Comparison of ENCODE assay signal across 8 cellular contexts in genomic region chr10:659710-660141, GRCh38. TPM values are rescaled to one million over a fixed set of nuclear protein-coding genes. Genes with fewer than 3 reads are reported as not detected.
A peak's percentile ranks its signal among the peaks of the same experiment; 100 is the strongest.
DNase-seq lines count a peak whose midpoint lies in the region; ATAC-seq and TF ChIP-seq lines count a peak whose summit lies in the region.
"Had no signal": no experiment of that assay in that cellular context is flagged by ENCODE, and none has a peak within 500 bp of the region (broad histone marks: within the 10 kb centered on the region; RNA-seq: fewer than 3 reads in every experiment).

No MANE protein-coding gene starts in this region.

- H3K9me3 Mint-ChIP-seq in activated naive CD4-positive, alpha-beta T cell treated with anti-CD3 and anti-CD28 coated beads, Interleukin-2, amount 10 ng/mL, durations not matched to agents 7 days and 5 days, result no peaks in the 10 kb centered on the region

- no peak overlapping the region for H3K4me3 Mint-ChIP-seq in activated naive CD4-positive, alpha-beta T cell treated with anti-CD3 and anti-CD28 coated beads, Interleukin-2, amount 10 ng/mL, durations not matched to agents 7 days and 5 days

- H3K36me3 ChIP-seq in suprapubic skin (no peaks in the 10 kb centered on the region), BE2C (no peaks in the 10 kb centered on the region)

- peaks cover 29% of the 10 kb centered on the region for H3K4me1 ChIP-seq in suprapubic skin
- no peaks in the 10 kb centered on the region for H3K4me1 ChIP-seq in BE2C

- peak; percentile 58 for ATAC-seq in HG02870 (IDR thresholded peaks at IDR 0.05; ENCODE audit: unreplicated experiment)
- ATAC-seq in activated CD4-positive, CD25-positive, alpha-beta regulatory T cell treated with anti-CD3 and anti-CD28 coated beads, Interleukin-2, amount 50 U/mL, for 24 hours, result no peak
- ATAC-seq: Panc1 had no signal

- no peak overlapping the region for H3K4me3 ChIP-seq in cardiac fibroblast (replicated peaks in 1 of 2; ENCODE audit: low read depth in 2 of 2, low read length in 2 of 2)
- no peak overlapping the region for H3K4me3 ChIP-seq in suprapubic skin
- H3K4me3 ChIP-seq in BE2C (ENCODE audit: low read depth, low read length), result no peak overlapping the region

- H3K9me3 ChIP-seq in suprapubic skin (no peaks in the 10 kb centered on the region), BE2C (no peaks in the 10 kb centered on the region)

- no peak overlapping the region for H3K27ac Mint-ChIP-seq in activated naive CD4-positive, alpha-beta T cell treated with anti-CD3 and anti-CD28 coated beads, Interleukin-2, amount 10 ng/mL, durations not matched to agents 7 days and 5 days

- peak overlapping the region; percentile 0 for H3K27ac ChIP-seq in suprapubic skin

- H3K36me3 Mint-ChIP-seq in activated naive CD4-positive, alpha-beta T cell treated with anti-CD3 and anti-CD28 coated beads, Interleukin-2, amount 10 ng/mL, durations not matched to agents 7 days and 5 days, result no peaks in the 10 kb centered on the region

- peak; percentile 68 to 77 for DNase-seq in cardiac fibroblast (ENCODE audit: low read depth in 2 of 2)
- DNase-seq in left kidney (ENCODE audit: low read depth, low spot score), result peak; percentile 53
- DNase-seq in suprapubic skin (ENCODE audit: low spot score in 2 of 2), result no peak
- no peak for DNase-seq in activated naive CD4-positive, alpha-beta T cell treated with anti-CD3 and anti-CD28 coated beads, Interleukin-2, amount 10 ng/mL, durations not matched to agents 7 days and 5 days
- DNase-seq in BE2C, result no peak

- H3K27me3 ChIP-seq in suprapubic skin, result no peaks in the 10 kb centered on the region
- H3K27me3 ChIP-seq in BE2C, result no peaks in the 10 kb centered on the region

- CTCF ChIA-PET in activated naive CD4-positive, alpha-beta T cell treated with anti-CD3 and anti-CD28 coated beads, Interleukin-2, amount 10 ng/mL, durations not matched to agents 7 days and 5 days (lab: Charles Lee), result no interaction called here

- no peak for TF ChIP-seq CTCF in cardiac fibroblast (IDR thresholded peaks at IDR 0.05; ENCODE audit: low read depth, low read length)
- TF ChIP-seq CTCF in suprapubic skin (IDR thresholded peaks at IDR 0.05), result no peak
- TF ChIP-seq CTCF in BE2C (IDR thresholded peaks at IDR 0.05; ENCODE audit: low read depth, low read length), result no peak

- no peaks in the 10 kb centered on the region for H3K4me1 Mint-ChIP-seq in activated naive CD4-positive, alpha-beta T cell treated with anti-CD3 and anti-CD28 coated beads, Interleukin-2, amount 10 ng/mL, durations not matched to agents 7 days and 5 days

- TF ChIP-seq EP300 in suprapubic skin (IDR thresholded peaks at IDR 0.05), result no peak

- WGBS in suprapubic skin, result 36% methylated on average over 8 of the region's 8 CpGs

- no peak for TF ChIP-seq POLR2A in suprapubic skin (IDR thresholded peaks at IDR 0.05)

- H3K27me3 Mint-ChIP-seq in activated naive CD4-positive, alpha-beta T cell treated with anti-CD3 and anti-CD28 coated beads, Interleukin-2, amount 10 ng/mL, durations not matched to agents 7 days and 5 days, result peaks cover 9% of the 10 kb centered on the region

RNA-seq across cellular contexts. Expression of gene DIP2C, which starts 29.7 kb away (rescaled TPM):
- total RNA-seq in suprapubic skin, result 10 to 100 TPM in 3 of 4 donors, 1 to 10 TPM in 1; 6.7 to 23.3 (median 14.7) TPM
- 4.8 TPM for polyA plus RNA-seq in BE2C (2012; ENCODE audit: insufficient read depth, insufficient read length, low read depth)

Comparison
In these comparisons a context has a peak if more than half of its experiments do, and no peak if none do; other contexts are left out.
1. DNase-seq: peak in cardiac fibroblast (2 of 2) and left kidney (single experiment); none in suprapubic skin (0 of 2), activated naive CD4-positive, alpha-beta T cell treated with anti-CD3 and anti-CD28 coated beads, Interleukin-2, amount 10 ng/mL, durations not matched to agents 7 days and 5 days (single experiment) and BE2C (single experiment).